Comparison of ENCODE assay signal across 39 cellular contexts in the genomic region with DNA sequence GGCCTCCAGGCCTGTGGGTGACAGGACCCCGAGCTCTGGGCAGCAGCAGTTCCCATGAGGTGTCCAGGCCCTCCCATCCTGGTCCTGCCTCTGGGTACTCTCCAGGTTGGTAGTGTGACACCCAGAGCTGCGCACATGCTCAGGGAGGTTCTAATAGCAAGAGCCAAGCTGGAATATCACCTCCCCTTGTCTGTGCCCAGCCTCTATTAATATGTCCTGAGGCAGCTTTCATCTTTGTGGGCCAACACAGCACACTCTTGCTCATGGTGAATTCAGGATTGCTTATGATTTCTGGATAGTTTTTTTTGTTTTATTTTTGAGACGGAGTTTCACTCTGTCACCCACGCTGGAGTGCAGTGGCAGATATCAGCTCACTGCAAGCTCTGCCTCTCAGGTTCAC. TPM values are rescaled to one million over a fixed set of nuclear protein-coding genes. Genes with fewer than 3 reads are reported as not detected.
"Had no signal": no experiment of that assay in that cellular context is flagged by ENCODE, and none has a peak within 500 bp of the region (broad histone marks: within the 10 kb centered on the region; RNA-seq: fewer than 3 reads in every experiment).

No MANE protein-coding gene starts in this region.

- H3K4me3 Mint-ChIP-seq: activated B cell treated with CpG ODN at 0.5 μM for 24 hours; activated CD8-positive, alpha-beta memory T cell treated with anti-CD3 and anti-CD28 coated beads, Interleukin-2, amount 10 ng/mL, durations not matched to agents 7 days and 5 days; activated CD8-positive, alpha-beta T cell treated with anti-CD3 and anti-CD28 coated beads for 36 hours; activated naive CD8-positive, alpha-beta T cell; activated T-cell treated with anti-CD3 and anti-CD28 coated beads, Interleukin-2, amount 50 U/mL, for 24 hours; activated T-cell treated with anti-CD3 and anti-CD28 coated beads, Interleukin-2, amount 50 U/mL, for 72 hours; central memory CD8-positive, alpha-beta T cell; dendritic cell treated with granulocyte-macrophage colony-stimulating factor and Interleukin-4, amounts not matched to agents 40 ng/mL and 50 ng/mL, for 4 days; effector memory CD8-positive, alpha-beta T cell; T-cell; T-helper 1 cell treated with Interleukin-12 subunit alpha and Interleukin-12 subunit beta and Interleukin-4 antibody, amounts not matched to agents 30 μg/mL and 1 μg/mL, for 36 hours; T-helper 2 cell treated with Interferon-gamma antibody and Interleukin-4, amounts not matched to agents 5 μg/mL and 100 μg/mL, for 36 hours had no signal

- H3K9me3 ChIP-seq: esophagus muscularis mucosa, gastrocnemius medialis, heart left ventricle had no signal

- ATAC-seq: activated CD4-positive, CD25-positive, alpha-beta regulatory T cell treated with anti-CD3 and anti-CD28 coated beads, Interleukin-2, amount 50 U/mL, for 24 hours; activated CD8-positive, alpha-beta memory T cell treated with anti-CD3 and anti-CD28 coated beads, Interleukin-2, amount 10 ng/mL, durations not matched to agents 7 days and 5 days; activated CD8-positive, alpha-beta T cell treated with anti-CD3 and anti-CD28 coated beads for 36 hours; activated T-cell treated with anti-CD3 and anti-CD28 coated beads, Interleukin-2, amount 50 U/mL, for 72 hours; effector memory CD8-positive, alpha-beta T cell; foreskin keratinocyte; gastrocnemius medialis; heart left ventricle; T-cell had no signal

- H3K27me3 Mint-ChIP-seq: activated CD8-positive, alpha-beta T cell treated with anti-CD3 and anti-CD28 coated beads for 36 hours; activated naive CD8-positive, alpha-beta T cell; activated T-cell treated with anti-CD3 and anti-CD28 coated beads, Interleukin-2, amount 50 U/mL, for 24 hours; central memory CD8-positive, alpha-beta T cell; effector memory CD8-positive, alpha-beta T cell; T-cell had no signal

- H3K36me3 Mint-ChIP-seq: activated CD8-positive, alpha-beta memory T cell treated with anti-CD3 and anti-CD28 coated beads, Interleukin-2, amount 10 ng/mL, durations not matched to agents 7 days and 5 days; activated naive CD8-positive, alpha-beta T cell; T-cell had no signal

- H3K9me3 Mint-ChIP-seq: activated B cell treated with CpG ODN at 0.5 μM for 24 hours; activated CD8-positive, alpha-beta T cell treated with anti-CD3 and anti-CD28 coated beads for 36 hours; activated T-cell treated with anti-CD3 and anti-CD28 coated beads, Interleukin-2, amount 50 U/mL, for 24 hours; activated T-cell treated with anti-CD3 and anti-CD28 coated beads, Interleukin-2, amount 50 U/mL, for 72 hours; central memory CD8-positive, alpha-beta T cell; dendritic cell treated with granulocyte-macrophage colony-stimulating factor and Interleukin-4, amounts not matched to agents 40 ng/mL and 50 ng/mL, for 4 days; effector memory CD8-positive, alpha-beta T cell; T-cell; T-helper 1 cell treated with Interleukin-12 subunit alpha and Interleukin-12 subunit beta and Interleukin-4 antibody, amounts not matched to agents 30 μg/mL and 1 μg/mL, for 36 hours; T-helper 2 cell treated with Interferon-gamma antibody and Interleukin-4, amounts not matched to agents 5 μg/mL and 100 μg/mL, for 36 hours had no signal

- H3K27ac Mint-ChIP-seq: activated B cell treated with CpG ODN at 0.5 μM for 24 hours; activated CD8-positive, alpha-beta memory T cell treated with anti-CD3 and anti-CD28 coated beads, Interleukin-2, amount 10 ng/mL, durations not matched to agents 7 days and 5 days; activated CD8-positive, alpha-beta T cell treated with anti-CD3 and anti-CD28 coated beads for 36 hours; activated naive CD8-positive, alpha-beta T cell; activated T-cell treated with anti-CD3 and anti-CD28 coated beads, Interleukin-2, amount 50 U/mL, for 24 hours; activated T-cell treated with anti-CD3 and anti-CD28 coated beads, Interleukin-2, amount 50 U/mL, for 72 hours; dendritic cell treated with granulocyte-macrophage colony-stimulating factor and Interleukin-4, amounts not matched to agents 40 ng/mL and 50 ng/mL, for 4 days; T-cell; T-helper 1 cell treated with Interleukin-12 subunit alpha and Interleukin-12 subunit beta and Interleukin-4 antibody, amounts not matched to agents 30 μg/mL and 1 μg/mL, for 36 hours; T-helper 2 cell treated with Interferon-gamma antibody and Interleukin-4, amounts not matched to agents 5 μg/mL and 100 μg/mL, for 36 hours had no signal

- DNase-seq: activated B cell treated with CpG ODN at 0.5 μM for 24 hours; activated CD4-positive, alpha-beta T cell treated with anti-CD3 and anti-CD28 coated beads for 48 hours; activated CD4-positive, alpha-beta T cell treated with anti-CD3 and anti-CD28 coated beads, Interleukin-2, amount 50 U/mL, for 1 hour; activated CD4-positive, alpha-beta T cell treated with anti-CD3 and anti-CD28 coated beads, Interleukin-2, amount 50 U/mL, for 48 hours; activated CD8-positive, alpha-beta memory T cell treated with anti-CD3 and anti-CD28 coated beads, Interleukin-2, amount 10 ng/mL, durations not matched to agents 7 days and 5 days; activated CD8-positive, alpha-beta memory T cell treated with anti-CD3 and anti-CD28 coated beads, Interleukin-2, amount 50 U/mL, for 4 hours; activated CD8-positive, alpha-beta T cell treated with anti-CD3 and anti-CD28 coated beads for 36 hours; activated effector memory CD4-positive, alpha-beta T cell treated with Interleukin-2 at 50 U/mL for 16 hours; activated gamma-delta T cell treated with Interleukin-2 at 50 U/mL for 16 hours; activated naive CD4-positive, alpha-beta T cell treated with anti-CD3 and anti-CD28 coated beads, Interleukin-2, amount 50 U/mL, for 16 hours; activated naive CD4-positive, alpha-beta T cell treated with Interleukin-2 at 50 U/mL for 16 hours; activated T-cell treated with anti-CD3 and anti-CD28 coated beads for 4 hours; activated T-cell treated with anti-CD3 and anti-CD28 coated beads, Interleukin-2, amount 50 U/mL, for 24 hours; activated T-cell treated with anti-CD3 and anti-CD28 coated beads, Interleukin-2, amount 50 U/mL, for 72 hours; amniotic stem cell; anterior cingulate cortex; brain microvascular endothelial cell; dorsolateral prefrontal cortex; effector memory CD8-positive, alpha-beta T cell; erythroblast; foreskin keratinocyte; gastrocnemius medialis; glutamatergic neuron; T-cell; T1000; WERI-Rb-1 had no signal

RNA-seq across cellular contexts. Expression of gene SLC7A4, which starts 14.0 kb away (rescaled TPM):
- total RNA-seq: activated B cell treated with CpG ODN at 0.5 μM for 24 hours; activated CD8-positive, alpha-beta T cell treated with anti-CD3 and anti-CD28 coated beads for 36 hours; activated T-cell treated with anti-CD3 and anti-CD28 coated beads, Interleukin-2, amount 50 U/mL, for 72 hours; cardiac septum; gastrocnemius medialis had no signal

RNA-seq across cellular contexts. Expression of gene LRRC74B, which starts 27.4 kb away (rescaled TPM):
- total RNA-seq: activated B cell treated with CpG ODN at 0.5 μM for 24 hours; activated CD8-positive, alpha-beta memory T cell treated with anti-CD3 and anti-CD28 coated beads for 36 hours; activated CD8-positive, alpha-beta memory T cell treated with anti-CD3 and anti-CD28 coated beads, Interleukin-2, amount 10 ng/mL, durations not matched to agents 7 days and 5 days; activated CD8-positive, alpha-beta T cell treated with anti-CD3 and anti-CD28 coated beads for 36 hours; activated T-cell treated with anti-CD3 and anti-CD28 coated beads, Interleukin-2, amount 50 U/mL, for 72 hours; astrocyte; bronchial epithelial cell; cardiac septum; cerebellum; esophagus muscularis mucosa; foreskin keratinocyte; gastrocnemius medialis; heart left ventricle had no signal
